Comparison of ENCODE assay signal across 9 cellular contexts in the genomic region with DNA sequence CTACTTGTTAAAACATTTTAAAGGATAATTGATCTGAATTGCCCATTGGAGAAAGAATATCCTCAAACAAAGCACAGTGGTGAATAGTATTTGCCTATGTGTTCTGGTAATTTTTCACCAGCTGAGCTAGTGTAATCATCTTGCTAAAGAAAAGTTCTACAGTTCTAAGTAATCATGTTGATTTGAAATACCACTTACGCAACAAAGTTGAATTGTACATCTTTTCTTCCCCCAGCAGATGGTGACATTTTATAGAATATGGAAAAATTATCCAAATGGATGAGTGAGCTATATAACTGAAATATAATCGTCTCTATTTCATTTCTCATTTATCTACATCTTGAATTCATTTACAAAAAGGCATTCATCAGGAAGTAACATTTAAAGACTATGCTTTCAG. TPM values are rescaled to one million over a fixed set of nuclear protein-coding genes. Genes with fewer than 3 reads are reported as not detected.
DNase-seq lines count a peak whose midpoint lies in the region; ATAC-seq and TF ChIP-seq lines count a peak whose summit lies in the region.
"Had no signal": no experiment of that assay in that cellular context is flagged by ENCODE, and none has a peak within 500 bp of the region (broad histone marks: within the 10 kb centered on the region; RNA-seq: fewer than 3 reads in every experiment).

No MANE protein-coding gene starts in this region.

- 28 to 39% methylated on average over 2 of the region's 2 CpGs for WGBS in heart right ventricle, 2 donors

- H3K9me3 ChIP-seq in heart right ventricle (no peaks in the 10 kb centered on the region), uterus (no peaks in the 10 kb centered on the region)

- H3K36me3 ChIP-seq in heart right ventricle (peaks cover 0 to 2% (median 0%) of the 10 kb centered on the region in 9 donors), uterus (no peaks in the 10 kb centered on the region)

- H3K27ac ChIP-seq in heart right ventricle (no peak overlapping the region), uterus (no peak overlapping the region)

- H3K4me1 ChIP-seq in heart right ventricle: no peaks in the 10 kb centered on the region
- no peaks in the 10 kb centered on the region for H3K4me1 ChIP-seq in uterus

- DNase-seq in heart right ventricle (no peak), Right ventricle myocardium superior (no peak), OCI-M1 (lab: John Stamatoyannopoulos, UW) (peak; percentile 45), fibroblast of peridontal ligament (ENCODE audit: extremely low read depth) (peak; percentile 83), uterus (no peak), Ammon's horn (ENCODE audit: low spot score) (no peak), activated T-cell treated with anti-CD3 and anti-CD28 coated beads for 4 hours (no peak)
- DNase-seq: stimulated activated CD4-positive, alpha-beta T cell treated with anti-CD3 and anti-CD28 coated beads, Interleukin-15, amount 100 ng/mL, for 24 hours had no signal

- ATAC-seq in heart right ventricle: no peak
- ATAC-seq in Right ventricle myocardium superior (ENCODE audit: poor library complexity): no peak
- no peak for ATAC-seq in GM21529 (IDR thresholded peaks at IDR 0.05; ENCODE audit: unreplicated experiment)

- H3K4me3 ChIP-seq in heart right ventricle (no peak overlapping the region), uterus (no peak overlapping the region)

- intact Hi-C loops in heart right ventricle (cut with DNase I) (loop anchor here in 8 of 10 donors (5.0 to 10.0 kb wide), 4 partner anchors 87 to 242 kb away; no protein-coding TSS in a partner anchor), Right ventricle myocardium superior (cut with DNase I) (loop anchor here (10.0 kb wide), 1 partner anchor 130 kb away; no protein-coding TSS in a partner anchor), uterus (cut with DNase I; ENCODE audit: low total_unique reads) (no loop called here)

- H3K27me3 ChIP-seq in heart right ventricle (peaks cover 0 to 4% (median 0%) of the 10 kb centered on the region in 7 donors), uterus (no peaks in the 10 kb centered on the region)

- TF ChIP-seq CTCF in heart right ventricle (IDR thresholded peaks at IDR 0.05): peak in 6 of 9 donors; percentile 33 to 54 (median 44)
- peak in 3 of 4 experiments; percentile 8 to 49 (median 30) for TF ChIP-seq CTCF in uterus (IDR thresholded peaks at IDR 0.05)

- TF ChIP-seq POLR2A in uterus (IDR thresholded peaks at IDR 0.05): no peak

RNA-seq across cellular contexts. Expression of a gene that starts 9.7 kb away (rescaled TPM):
- total RNA-seq in heart right ventricle: 1 to 10 TPM; 2.1 to 4.3 (median 2.6) TPM
- polyA plus RNA-seq in heart right ventricle: 1 to 10 TPM in 1 of 2 donors, under 1 TPM in 1; 0.91 to 1.9 TPM
- 2.7 TPM for total RNA-seq in Right ventricle myocardium superior
- 1 to 10 TPM; 1.2 to 7.8 (median 5.3) TPM for total RNA-seq in uterus

RNA-seq across cellular contexts. Expression of a gene that starts 18.6 kb away (rescaled TPM):
- total RNA-seq in heart right ventricle: 10 to 100 TPM in 3 of 10 donors, 1 to 10 TPM in 7; 3.5 to 23.0 (median 8.6) TPM
- polyA plus RNA-seq in heart right ventricle: 10 to 100 TPM in 1 of 2 donors, 1 to 10 TPM in 1; 3.7 to 27.7 TPM
- 14.2 TPM for total RNA-seq in Right ventricle myocardium superior
- total RNA-seq in uterus: 10 to 100 TPM in 2 of 4 donors, 1 to 10 TPM in 2; 7.2 to 32.0 (median 9.1) TPM

Comparison
In these comparisons a context has a peak if more than half of its experiments do, and no peak if none do; other contexts are left out.
1. DNase-seq: peak in OCI-M1 (single experiment) and fibroblast of peridontal ligament (single experiment); none in heart right ventricle (0 of 2), Right ventricle myocardium superior (single experiment), uterus (0 of 2), Ammon's horn (single experiment) and activated T-cell treated with anti-CD3 and anti-CD28 coated beads for 4 hours (single experiment).